In the genomic region with DNA sequence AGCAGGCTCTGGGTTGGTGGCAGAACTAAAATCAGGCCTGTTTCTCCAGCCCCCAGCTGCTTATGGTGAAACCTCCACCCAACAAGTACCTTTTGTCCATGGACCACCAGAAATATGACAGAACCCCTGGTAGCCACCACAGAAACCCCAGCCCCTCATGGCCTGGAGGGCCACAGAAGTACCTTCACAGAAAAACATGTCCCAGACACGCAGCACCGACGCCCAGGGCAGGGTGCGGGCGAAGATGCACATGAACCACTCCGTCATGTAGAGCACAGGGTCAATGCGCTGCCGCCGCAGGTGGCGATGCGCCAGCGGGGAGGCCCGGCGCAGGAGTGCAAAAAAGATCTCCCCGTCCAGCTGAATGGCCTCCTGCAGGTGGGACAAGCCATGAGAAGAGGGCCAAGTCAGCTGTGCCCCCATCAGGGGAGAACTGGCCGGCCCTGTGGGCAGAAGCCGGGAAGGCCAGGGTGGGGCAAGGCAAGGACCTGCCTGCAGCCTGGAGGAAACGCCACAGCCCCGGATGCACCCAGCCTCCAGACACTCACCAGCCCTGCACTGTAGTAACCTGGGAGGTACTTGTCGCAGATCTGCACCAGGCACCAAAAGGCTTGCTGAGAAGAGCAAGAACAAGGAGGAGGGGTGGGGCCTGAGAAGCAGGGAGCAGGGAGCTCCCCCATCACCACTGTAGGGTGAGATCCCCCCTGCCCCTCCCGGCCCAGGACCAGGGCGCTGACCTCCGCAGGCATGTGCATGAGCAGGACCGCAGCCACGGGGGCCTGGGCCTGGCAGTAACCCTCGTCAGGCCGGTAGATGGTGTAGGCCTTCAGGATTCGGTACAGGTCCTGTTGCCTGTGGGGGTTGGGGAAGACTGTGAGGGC, we compare ENCODE assay signal across 22 cellular contexts. TPM values are rescaled to one million over a fixed set of nuclear protein-coding genes. Genes with fewer than 3 reads are reported as not detected.
DNase-seq lines count a peak whose midpoint lies in the region; ATAC-seq, FAIRE-seq and TF ChIP-seq lines count a peak whose summit lies in the region.
"Had no signal": no experiment of that assay in that cellular context is flagged by ENCODE, and none has a peak within 500 bp of the region (broad histone marks: within the 10 kb centered on the region; RNA-seq: fewer than 3 reads in every experiment).

No MANE protein-coding gene starts in this region.

- CTCF ChIA-PET in K562 (lab: Yijun Ruan, JAX; ENCODE audit: low intra/inter-chr PET ratio): interaction anchor here (0.6 kb wide), 1 partner anchor 342 kb away, joined by 4 read pairs; no protein-coding TSS in a partner anchor

- peaks cover 30% of the 10 kb centered on the region for H3K79me2 ChIP-seq in K562 (ENCODE audit: control insufficient read depth, insufficient read depth, low read length)
- peaks cover 80% of the 10 kb centered on the region for H3K79me2 ChIP-seq in osteoblast (ENCODE audit: insufficient read depth, low read length)

- DNase-seq in activated T-cell treated with anti-CD3 and anti-CD28 coated beads, Interleukin-2, amount 50 U/mL, for 24 hours: no peak
- no peak for DNase-seq in activated T-cell treated with anti-CD3 and anti-CD28 coated beads, Interleukin-2, amount 50 U/mL, for 1 hour
- DNase-seq in CD14-positive monocyte (ENCODE audit: low spot score) (no peak), K562 (ENCODE audit: extremely low read depth in 1 of 4, low spot score in 3 of 4) (no peak), osteoblast (ENCODE audit: insufficient read length, low spot score, missing footprints) (peak; percentile 57), GM12892 (ENCODE audit: insufficient read length) (no peak)
- DNase-seq: AML-193; CD8-positive, alpha-beta T cell; DND-41; GDM1; GM23248; HFFc6; Karpas-422; NCI-H1417; NCI-H1930; NCI-H2171 treated with DMSO at 0.1 percent for 48 hours; NCI-H774; SHP77 treated with DMSO at 0.1 percent for 48 hours had no signal

- H3K36me3 Mint-ChIP-seq in activated T-cell treated with anti-CD3 and anti-CD28 coated beads, Interleukin-2, amount 50 U/mL, for 24 hours (ENCODE audit: low read depth): peaks cover 85% of the 10 kb centered on the region
- H3K36me3 Mint-ChIP-seq in CD14-positive monocyte: peaks cover 59 to 73% of the 10 kb centered on the region in 2 donors
- peaks cover 87% of the 10 kb centered on the region for H3K36me3 Mint-ChIP-seq in activated T-helper 17 cell treated with anti-CD3 and anti-CD28 coated beads, Interleukin-2, amount 50 U/mL, for 72 hours (ENCODE audit: low read depth)

- ATAC-seq in K562: no peak
- no peak for ATAC-seq in activated T-helper 17 cell treated with anti-CD3 and anti-CD28 coated beads, Interleukin-2, amount 50 U/mL, for 72 hours (replicated peaks)
- ATAC-seq in GM18870 (IDR thresholded peaks at IDR 0.05; ENCODE audit: unreplicated experiment): no peak
- ATAC-seq: CD8-positive, alpha-beta T cell had no signal

- peak overlapping the region in 1 of 2 experiments; percentile 55; a peak in 2 of 4 replicates for H3K9ac ChIP-seq in K562 (ENCODE audit: insufficient read depth in 1 of 2, low read depth in 2 of 2, low read length in 2 of 2)
- H3K9ac ChIP-seq: GM23248 had no signal

- in situ Hi-C loops in K562 (cut with MboI): loop anchor here (25.0 kb wide), 1 partner anchor 897 kb away; a partner anchor contains a TSS

- TF ChIP-seq CTCF in CD14-positive monocyte (IDR thresholded peaks at IDR 0.05): no peak
- no peak for TF ChIP-seq CTCF in K562 (IDR thresholded peaks at IDR 0.05 in 2 of 3, conservative IDR thresholded peaks at IDR 0.05 in 1 of 3; ENCODE audit: insufficient read depth in 2 of 3, low read depth in 1 of 3, low read length in 3 of 3)
- TF ChIP-seq CTCF in osteoblast (IDR thresholded peaks at IDR 0.05; ENCODE audit: extremely low read depth, low read depth, low read length): no peak

- POLR2A ChIA-PET in K562 (lab: Yijun Ruan, JAX): interaction anchor here (0.6 to 8.2 kb wide), 4 partner anchors 8 to 41 kb away, joined by 3 to 77 read pairs (median 3); a partner anchor contains a TSS

- H3K4me1 ChIP-seq in K562 (replicated peaks in 1 of 2; ENCODE audit: control insufficient read depth in 2 of 2, insufficient read depth in 2 of 2, low read length in 2 of 2): peaks cover 7 to 43% of the 10 kb centered on the region in 2 experiments; a peak in 4 of 5 replicates
- peaks cover 21% of the 10 kb centered on the region for H3K4me1 ChIP-seq in osteoblast (ENCODE audit: insufficient read depth, low read length)

- peak overlapping the region; percentile 55 for H3K27ac Mint-ChIP-seq in activated T-cell treated with anti-CD3 and anti-CD28 coated beads, Interleukin-2, amount 50 U/mL, for 24 hours
- H3K27ac Mint-ChIP-seq in CD14-positive monocyte: peak overlapping the region in 4 of 7 donors; percentile 19 to 66 (median 24)
- H3K27ac Mint-ChIP-seq in activated T-helper 17 cell treated with anti-CD3 and anti-CD28 coated beads, Interleukin-2, amount 50 U/mL, for 72 hours: no peak overlapping the region
- H3K27ac Mint-ChIP-seq: HFFc6 had no signal

- TF ChIP-seq RAD21 in K562 (CRISPR knock-in tag; conservative IDR thresholded peaks at IDR 0.05 in 1 of 2, IDR thresholded peaks at IDR 0.05 in 1 of 2): no peak

- H3K4me3 Mint-ChIP-seq in activated T-cell treated with anti-CD3 and anti-CD28 coated beads, Interleukin-2, amount 50 U/mL, for 24 hours: no peak overlapping the region
- no peak overlapping the region for H3K4me3 Mint-ChIP-seq in CD14-positive monocyte
- no peak overlapping the region for H3K4me3 Mint-ChIP-seq in activated T-helper 17 cell treated with anti-CD3 and anti-CD28 coated beads, Interleukin-2, amount 50 U/mL, for 72 hours
- H3K4me3 Mint-ChIP-seq: CD8-positive, alpha-beta T cell; HFFc6 had no signal

- FAIRE-seq in K562 (lab: Jason Lieb, UNC) (no peak), GM12892 (lab: Jason Lieb, UNC) (no peak)
- FAIRE-seq: RCC 7860 had no signal

- H2AFZ ChIP-seq in K562 (ENCODE audit: low read depth, low read length) (no peak overlapping the region), osteoblast (ENCODE audit: low read length) (no peak overlapping the region)
- H2AFZ ChIP-seq: GM23248 had no signal

- H3K4me3 ChIP-seq in K562 (no peak overlapping the region), osteoblast (ENCODE audit: insufficient read depth, low read length) (no peak overlapping the region)
- H3K4me3 ChIP-seq: GM23248 had no signal

- no TSS peak for BruUV-seq in K562 (replicated peaks; lab: Mats Ljungman, UMichigan)

- no peaks in the 10 kb centered on the region for H3K27me3 ChIP-seq in K562 (ENCODE audit: control insufficient read depth in 2 of 2, insufficient read depth in 2 of 2, low read length in 2 of 2)
- no peaks in the 10 kb centered on the region for H3K27me3 ChIP-seq in osteoblast (ENCODE audit: insufficient read depth, low read length)

- no peaks in the 10 kb centered on the region for H3K9me3 ChIP-seq in K562 (replicated peaks; ENCODE audit: control insufficient read depth, insufficient read depth, low read depth, low read length)
- H3K9me3 ChIP-seq in osteoblast (ENCODE audit: low read depth, low read length): no peaks in the 10 kb centered on the region

- H3K36me3 ChIP-seq in K562 (ENCODE audit: control insufficient read depth, insufficient read depth, low read length) (peaks cover 65% of the 10 kb centered on the region; the same call in 2 of the 3 replicates), osteoblast (ENCODE audit: insufficient read depth, low read length) (peaks cover 55% of the 10 kb centered on the region)

- TF ChIP-seq EP300 in K562 (IDR thresholded peaks at IDR 0.05; ENCODE audit: low read length): no peak

- intact Hi-C loops in CD14-positive monocyte (cut with micrococcal nuclease) (loop anchor here in 1 of 2 donors (10.0 kb wide), 1 partner anchor 46 kb away; a partner anchor contains a TSS), K562 (cut with micrococcal nuclease) (loop anchor here (5.0 kb wide), 1 partner anchor 48 kb away; a partner anchor contains a TSS)

- TF ChIP-seq POLR2A in K562 (conservative IDR thresholded peaks at IDR 0.05) (no peak), GM12892 (IDR thresholded peaks at IDR 0.05; ENCODE audit: low read depth, low read length) (no peak)

- H3K4me1 Mint-ChIP-seq in activated T-cell treated with anti-CD3 and anti-CD28 coated beads, Interleukin-2, amount 50 U/mL, for 24 hours (ENCODE audit: low read depth): peaks cover 25% of the 10 kb centered on the region
- peaks cover 26% of the 10 kb centered on the region for H3K4me1 Mint-ChIP-seq in CD14-positive monocyte
- peaks cover 27% of the 10 kb centered on the region for H3K4me1 Mint-ChIP-seq in activated T-helper 17 cell treated with anti-CD3 and anti-CD28 coated beads, Interleukin-2, amount 50 U/mL, for 72 hours

- H3K27me3 Mint-ChIP-seq in activated T-cell treated with anti-CD3 and anti-CD28 coated beads, Interleukin-2, amount 50 U/mL, for 24 hours: no peaks in the 10 kb centered on the region
- peaks cover 0 to 1% (median 0%) of the 10 kb centered on the region in 3 donors for H3K27me3 Mint-ChIP-seq in CD14-positive monocyte (ENCODE audit: low read depth in 3 of 3)
- no peaks in the 10 kb centered on the region for H3K27me3 Mint-ChIP-seq in activated T-helper 17 cell treated with anti-CD3 and anti-CD28 coated beads, Interleukin-2, amount 50 U/mL, for 72 hours

- H3K9me1 ChIP-seq in K562 (ENCODE audit: control insufficient read depth, insufficient read depth, low read length): no peaks in the 10 kb centered on the region

- 94% methylated on average over 23 of the region's 28 CpGs for WGBS in K562 (ENCODE audit: insufficient coverage, low coverage, missing lambda C conversion rate)

- no peaks in the 10 kb centered on the region for H3K9me3 Mint-ChIP-seq in activated T-cell treated with anti-CD3 and anti-CD28 coated beads, Interleukin-2, amount 50 U/mL, for 24 hours
- H3K9me3 Mint-ChIP-seq in CD14-positive monocyte: no peaks in the 10 kb centered on the region
- H3K9me3 Mint-ChIP-seq in activated T-helper 17 cell treated with anti-CD3 and anti-CD28 coated beads, Interleukin-2, amount 50 U/mL, for 72 hours: no peaks in the 10 kb centered on the region
- H3K9me3 Mint-ChIP-seq: CD8-positive, alpha-beta T cell; HFFc6 had no signal

- H3K27ac ChIP-seq in K562 (ENCODE audit: extremely low read depth, low read depth, low read length): no peak overlapping the region
- no peak overlapping the region for H3K27ac ChIP-seq in osteoblast (ENCODE audit: low read depth, low read length)
- H3K27ac ChIP-seq: GM23248 had no signal

- H3K4me2 ChIP-seq in K562 (ENCODE audit: insufficient read depth, low read length) (no peak overlapping the region), osteoblast (ENCODE audit: insufficient read depth, low read length) (no peak overlapping the region)

- no peaks in the 10 kb centered on the region for H4K20me1 ChIP-seq in K562 (replicated peaks; ENCODE audit: control insufficient read depth, insufficient read depth, low read length)
- H4K20me1 ChIP-seq in osteoblast (ENCODE audit: insufficient read depth, low read length): peaks cover 9% of the 10 kb centered on the region

RNA-seq across cellular contexts. Expression of a gene that starts 4.1 kb away (rescaled TPM):
- 10 to 100 TPM; 31.0 to 31.8 TPM for polyA plus RNA-seq in CD14-positive monocyte
- 34.0 and 85.0 TPM in 2 replicates for total RNA-seq in K562 (2011; cell fraction: chromatin; rRNA removed; ENCODE audit: low replicate concordance)
- total RNA-seq in K562 (2011; cell fraction: nucleolus; rRNA removed): 46.0 and 46.2 TPM in 2 replicates
- total RNA-seq in K562 (2011; cell fraction: nucleoplasm; rRNA removed): 40.7 and 40.8 TPM in 2 replicates
- total RNA-seq in K562 (2014; rRNA removed): 33.1 and 34.0 TPM in 2 replicates
- 28.7 and 35.6 TPM in 2 replicates for total RNA-seq in K562 (2014; rRNA removed; fragmentation: Illumina TruSeq; extraction: Trizol)
- 37.3 and 38.0 TPM in 2 replicates for total RNA-seq in K562 (2015; rRNA removed; fragmentation: Illumina TruSeq; extraction: Trizol)
- total RNA-seq in K562 (2021): 40.8 and 51.1 TPM in 2 replicates
- 21.5 and 25.8 TPM in 2 replicates for polyA plus RNA-seq in K562 (2011; rRNA removed)
- polyA plus RNA-seq in K562 (2011; cell fraction: cytosol; rRNA removed): 20.4 and 25.3 TPM in 2 replicates
- polyA plus RNA-seq in K562 (2011; cell fraction: nucleus; rRNA removed): 47.9 and 65.8 TPM in 2 replicates
- polyA plus RNA-seq in K562 (2012): 31.3 and 33.2 TPM in 2 replicates
- 30.1 and 32.8 TPM in 2 replicates for polyA plus RNA-seq in K562 (2014; fragmentation: Illumina TruSeq; extraction: Trizol)
- 1 to 10 TPM; 3.9 to 5.0 TPM for polyA plus RNA-seq in K562 (2014; fragmentation: Nextera tagmentation; extraction: Ambion mirVana)
- polyA plus RNA-seq in K562 (2014; rRNA removed): 41.0 and 46.6 TPM in 2 replicates
- 14.2 and 15.3 TPM in 2 replicates for polyA minus RNA-seq in K562 (2011; rRNA and poly(A)+ RNA removed)
- 6.8 and 8.4 TPM in 2 replicates for polyA minus RNA-seq in K562 (2011; cell fraction: cytosol; rRNA and poly(A)+ RNA removed)
- 12.0 and 17.3 TPM in 2 replicates for polyA minus RNA-seq in K562 (2011; cell fraction: nucleus; rRNA and poly(A)+ RNA removed)
- 30.9 and 32.9 TPM in 2 replicates for total RNA-seq in osteoblast
- total RNA-seq in activated T-helper 17 cell treated with anti-CD3 and anti-CD28 coated beads, Interleukin-2, amount 50 U/mL, for 72 hours: 10 to 100 TPM; 51.0 to 69.9 TPM
- polyA plus RNA-seq in GM12892 (2012; ENCODE audit: missing spikeins): 28.0 TPM

RNA-seq across cellular contexts. Expression of a gene that starts 11.1 kb away (rescaled TPM):
- 10 to 100 TPM; 12.2 to 13.8 TPM for polyA plus RNA-seq in CD14-positive monocyte
- 61.1 and 115 TPM in 2 replicates for total RNA-seq in K562 (2011; cell fraction: chromatin; rRNA removed; ENCODE audit: low replicate concordance)
- total RNA-seq in K562 (2011; cell fraction: nucleolus; rRNA removed): 62.5 and 64.2 TPM in 2 replicates
- 60.7 and 73.4 TPM in 2 replicates for total RNA-seq in K562 (2011; cell fraction: nucleoplasm; rRNA removed)
- total RNA-seq in K562 (2014; rRNA removed): 28.9 and 37.9 TPM in 2 replicates
- 11.9 and 12.6 TPM in 2 replicates for total RNA-seq in K562 (2014; rRNA removed; fragmentation: Illumina TruSeq; extraction: Trizol)
- 16.9 and 17.5 TPM in 2 replicates for total RNA-seq in K562 (2015; rRNA removed; fragmentation: Illumina TruSeq; extraction: Trizol)
- total RNA-seq in K562 (2021): 52.1 and 55.4 TPM in 2 replicates
- polyA plus RNA-seq in K562 (2011; rRNA removed): 11.5 and 13.7 TPM in 2 replicates
- 20.5 and 29.5 TPM in 2 replicates for polyA plus RNA-seq in K562 (2011; cell fraction: cytosol; rRNA removed)
- 30.9 and 49.1 TPM in 2 replicates for polyA plus RNA-seq in K562 (2011; cell fraction: nucleus; rRNA removed)
- 33.7 and 38.6 TPM in 2 replicates for polyA plus RNA-seq in K562 (2012)
- polyA plus RNA-seq in K562 (2014; fragmentation: Illumina TruSeq; extraction: Trizol): 24.4 and 28.4 TPM in 2 replicates
- 1 to 10 TPM; 2.2 to 2.3 TPM for polyA plus RNA-seq in K562 (2014; fragmentation: Nextera tagmentation; extraction: Ambion mirVana)
- polyA plus RNA-seq in K562 (2014; rRNA removed): 24.0 and 27.9 TPM in 2 replicates
- polyA minus RNA-seq in K562 (2011; rRNA and poly(A)+ RNA removed): 13.2 and 19.4 TPM in 2 replicates
- polyA minus RNA-seq in K562 (2011; cell fraction: cytosol; rRNA and poly(A)+ RNA removed): 28.0 and 31.6 TPM in 2 replicates
- 12.7 and 15.8 TPM in 2 replicates for polyA minus RNA-seq in K562 (2011; cell fraction: nucleus; rRNA and poly(A)+ RNA removed)
- 26.5 and 31.5 TPM in 2 replicates for total RNA-seq in osteoblast
- total RNA-seq in activated T-helper 17 cell treated with anti-CD3 and anti-CD28 coated beads, Interleukin-2, amount 50 U/mL, for 72 hours: 10 to 100 TPM; 49.7 to 64.2 TPM
- 12.4 TPM for polyA plus RNA-seq in GM12892 (2012; ENCODE audit: missing spikeins)

RNA-seq across cellular contexts. Expression of a gene that starts 15.4 kb away (rescaled TPM):
- polyA plus RNA-seq in CD14-positive monocyte (1 to 10 TPM; 1.6 to 1.9 TPM), K562 (2011; rRNA removed) (0.31 TPM in 1 of 2 replicates, not detected in the other), K562 (2014; fragmentation: Illumina TruSeq; extraction: Trizol) (not detected in 2 replicates), K562 (2014; fragmentation: Nextera tagmentation; extraction: Ambion mirVana) (under 1 TPM; 0.52 to 0.73 TPM), K562 (2014; rRNA removed) (0.62 TPM in 1 of 2 replicates, not detected in the other)
- total RNA-seq in K562 (2011; cell fraction: chromatin; rRNA removed; ENCODE audit: low replicate concordance): not detected in 2 replicates
- not detected in 2 replicates for total RNA-seq in K562 (2011; cell fraction: nucleolus; rRNA removed)
- not detected in 2 replicates for total RNA-seq in K562 (2011; cell fraction: nucleoplasm; rRNA removed)
- total RNA-seq in K562 (2014; rRNA removed) (1.7 TPM in 1 of 2 replicates, not detected in the other), K562 (2014; rRNA removed; fragmentation: Illumina TruSeq; extraction: Trizol) (not detected in 2 replicates), K562 (2015; rRNA removed; fragmentation: Illumina TruSeq; extraction: Trizol) (1.5 and 2.0 TPM in 2 replicates), K562 (2021) (1.5 and 1.7 TPM in 2 replicates), osteoblast (not detected in 2 replicates)
- 0.15 and 1.0 TPM in 2 replicates for polyA plus RNA-seq in K562 (2011; cell fraction: cytosol; rRNA removed)
- 1.1 TPM in 1 of 2 replicates, not detected in the other for polyA plus RNA-seq in K562 (2011; cell fraction: nucleus; rRNA removed)
- 0.53 and 3.4 TPM in 2 replicates for polyA plus RNA-seq in K562 (2012)
- polyA minus RNA-seq in K562 (2011; rRNA and poly(A)+ RNA removed): not detected in 2 replicates
- polyA minus RNA-seq in K562 (2011; cell fraction: cytosol; rRNA and poly(A)+ RNA removed): not detected in 2 replicates
- not detected in 2 replicates for polyA minus RNA-seq in K562 (2011; cell fraction: nucleus; rRNA and poly(A)+ RNA removed)
- total RNA-seq in activated T-helper 17 cell treated with anti-CD3 and anti-CD28 coated beads, Interleukin-2, amount 50 U/mL, for 72 hours: 1 to 10 TPM in 1 of 2 donors, not detected in 1; 1.6 TPM
- polyA plus RNA-seq in GM12892 (2012; ENCODE audit: missing spikeins): not detected
- total RNA-seq: GM23248, NCI-H460 had no signal

RNA-seq across cellular contexts. Expression of a gene that starts 23.1 kb away (rescaled TPM):
- polyA plus RNA-seq in CD14-positive monocyte (under 1 TPM; 0.49 to 0.60 TPM), K562 (2011; rRNA removed) (2.1 and 2.3 TPM in 2 replicates), K562 (2014; fragmentation: Illumina TruSeq; extraction: Trizol) (0.94 and 3.0 TPM in 2 replicates), K562 (2014; fragmentation: Nextera tagmentation; extraction: Ambion mirVana) (under 1 TPM in 1 of 2 experiments, not detected in 1; 0.23 TPM), K562 (2014; rRNA removed) (4.5 and 5.1 TPM in 2 replicates)
- total RNA-seq in K562 (2011; cell fraction: chromatin; rRNA removed; ENCODE audit: low replicate concordance): 3.4 and 4.0 TPM in 2 replicates
- total RNA-seq in K562 (2011; cell fraction: nucleolus; rRNA removed): 2.5 and 4.2 TPM in 2 replicates
- total RNA-seq in K562 (2011; cell fraction: nucleoplasm; rRNA removed): 3.8 and 7.6 TPM in 2 replicates
- total RNA-seq in K562 (2014; rRNA removed) (2.3 and 3.0 TPM in 2 replicates), K562 (2014; rRNA removed; fragmentation: Illumina TruSeq; extraction: Trizol) (1.2 TPM in 2 replicates), K562 (2015; rRNA removed; fragmentation: Illumina TruSeq; extraction: Trizol) (0.69 and 0.72 TPM in 2 replicates), K562 (2021) (4.2 and 5.6 TPM in 2 replicates), osteoblast (0.29 TPM in 1 of 2 replicates, not detected in the other)
- polyA plus RNA-seq in K562 (2011; cell fraction: cytosol; rRNA removed): 3.4 TPM in 2 replicates
- 6.0 and 6.8 TPM in 2 replicates for polyA plus RNA-seq in K562 (2011; cell fraction: nucleus; rRNA removed)
- 3.3 and 4.4 TPM in 2 replicates for polyA plus RNA-seq in K562 (2012)
- 0.42 and 1.3 TPM in 2 replicates for polyA minus RNA-seq in K562 (2011; rRNA and poly(A)+ RNA removed)
- polyA minus RNA-seq in K562 (2011; cell fraction: cytosol; rRNA and poly(A)+ RNA removed): 1.3 and 3.0 TPM in 2 replicates
- 1.4 and 1.8 TPM in 2 replicates for polyA minus RNA-seq in K562 (2011; cell fraction: nucleus; rRNA and poly(A)+ RNA removed)
- 100 to 1,000 TPM; 198 to 216 TPM for total RNA-seq in activated T-helper 17 cell treated with anti-CD3 and anti-CD28 coated beads, Interleukin-2, amount 50 U/mL, for 72 hours
- polyA plus RNA-seq in GM12892 (2012; ENCODE audit: missing spikeins): 70.7 TPM
- total RNA-seq: GM23248, NCI-H460 had no signal

RNA-seq across cellular contexts. Expression of a gene that starts 36.0 kb away (rescaled TPM):
- polyA plus RNA-seq in CD14-positive monocyte (1 to 10 TPM in 1 of 2 donors, under 1 TPM in 1; 0.67 to 1.4 TPM), K562 (2011; rRNA removed) (3.6 and 4.7 TPM in 2 replicates), K562 (2014; fragmentation: Illumina TruSeq; extraction: Trizol) (4.6 and 8.2 TPM in 2 replicates), K562 (2014; fragmentation: Nextera tagmentation; extraction: Ambion mirVana) (under 1 TPM; 0.38 to 0.46 TPM), K562 (2014; rRNA removed) (5.8 and 6.0 TPM in 2 replicates)
- total RNA-seq in K562 (2011; cell fraction: chromatin; rRNA removed; ENCODE audit: low replicate concordance): 9.7 and 12.9 TPM in 2 replicates
- total RNA-seq in K562 (2011; cell fraction: nucleolus; rRNA removed): 10.7 and 14.3 TPM in 2 replicates
- 6.7 and 7.0 TPM in 2 replicates for total RNA-seq in K562 (2011; cell fraction: nucleoplasm; rRNA removed)
- total RNA-seq in K562 (2014; rRNA removed) (8.6 and 10.8 TPM in 2 replicates), K562 (2014; rRNA removed; fragmentation: Illumina TruSeq; extraction: Trizol) (3.3 and 3.4 TPM in 2 replicates), K562 (2015; rRNA removed; fragmentation: Illumina TruSeq; extraction: Trizol) (7.4 and 7.7 TPM in 2 replicates), K562 (2021) (9.0 and 11.6 TPM in 2 replicates), osteoblast (10.0 and 10.9 TPM in 2 replicates)
- 3.9 and 10.6 TPM in 2 replicates for polyA plus RNA-seq in K562 (2011; cell fraction: cytosol; rRNA removed)
- 4.6 and 11.2 TPM in 2 replicates for polyA plus RNA-seq in K562 (2011; cell fraction: nucleus; rRNA removed)
- 6.1 and 7.6 TPM in 2 replicates for polyA plus RNA-seq in K562 (2012)
- 2.8 and 4.5 TPM in 2 replicates for polyA minus RNA-seq in K562 (2011; rRNA and poly(A)+ RNA removed)
- polyA minus RNA-seq in K562 (2011; cell fraction: cytosol; rRNA and poly(A)+ RNA removed): 3.7 and 5.3 TPM in 2 replicates
- polyA minus RNA-seq in K562 (2011; cell fraction: nucleus; rRNA and poly(A)+ RNA removed): 5.9 and 6.3 TPM in 2 replicates
- total RNA-seq in activated T-helper 17 cell treated with anti-CD3 and anti-CD28 coated beads, Interleukin-2, amount 50 U/mL, for 72 hours: 10 to 100 TPM; 10.2 to 10.5 TPM
- polyA plus RNA-seq in GM12892 (2012; ENCODE audit: missing spikeins): 3.1 TPM
